ENCODE assay signal across 8 cellular contexts in the genomic region with DNA sequence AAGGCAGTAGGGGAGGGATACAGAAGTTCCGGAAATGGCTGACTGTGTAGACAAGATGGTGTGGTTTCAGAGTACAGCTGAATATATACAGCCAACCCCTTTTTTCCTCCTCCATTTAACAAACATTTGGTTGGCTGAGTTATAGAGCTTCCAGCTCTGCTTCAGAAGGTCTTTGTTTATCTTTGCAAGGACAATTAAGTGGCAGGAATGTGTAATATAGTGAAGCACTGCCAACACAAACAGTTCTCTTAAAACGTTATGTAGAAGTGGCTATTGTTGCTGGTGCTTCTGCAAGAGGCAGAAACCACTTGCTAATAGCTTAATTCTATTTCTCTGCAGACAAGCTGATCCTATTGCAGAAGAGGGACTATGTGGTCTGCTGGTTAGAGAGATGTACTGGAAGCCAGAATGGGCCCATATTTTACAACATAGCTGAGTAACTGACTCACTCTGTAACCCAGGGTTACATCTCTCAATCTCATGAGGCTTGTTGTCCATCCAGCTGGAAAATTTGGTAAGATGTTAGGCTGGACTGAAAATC.
DNase-seq lines count a peak whose midpoint lies in the region; TF ChIP-seq lines count a peak whose summit lies in the region.

No MANE protein-coding gene starts in this region.

- H3K4me3 ChIP-seq in rectal smooth muscle tissue (ENCODE audit: low read length) (no peak overlapping the region), OCI-LY7 (ENCODE audit: low read depth, low read length, poor library complexity, severe bottlenecking) (no peak overlapping the region)

- H3K36me3 ChIP-seq in rectal smooth muscle tissue (ENCODE audit: control insufficient read depth, insufficient read depth, low read length) (no peaks in the 10 kb centered on the region), OCI-LY7 (ENCODE audit: insufficient read depth, low read length) (no peaks in the 10 kb centered on the region)

- no peak overlapping the region for H3K9ac ChIP-seq in rectal smooth muscle tissue (ENCODE audit: low read length)

- no peaks in the 10 kb centered on the region for H3K79me2 ChIP-seq in OCI-LY7 (ENCODE audit: insufficient read depth, low read depth, low read length)

- in situ Hi-C loops in KBM-7 (cut with MboI; ENCODE audit: low pct_unique_long_range_greater_than_20kb, low sequenced_read_pairs) = no loop called here

- DNase-seq in GM04503 (ENCODE audit: low read depth) (peak; percentile 95), NCI-H748 (lab: John Stamatoyannopoulos, UW; ENCODE audit: unreplicated experiment) (peak; percentile 97), fibroblast of gingiva (ENCODE audit: low read depth) (peak; percentile 99), OCI-LY7 (ENCODE audit: low spot score) (no peak), KBM-7 (no peak)
- no peak for DNase-seq in activated CD4-positive, CD25-positive, alpha-beta regulatory T cell (lab: John Stamatoyannopoulos, UW)
- DNase-seq in activated CD4-positive, alpha-beta memory T cell treated with anti-CD3 and anti-CD28 coated beads for 36 hours = no peak

- no peaks in the 10 kb centered on the region for H3K27me3 ChIP-seq in rectal smooth muscle tissue (ENCODE audit: control insufficient read depth, insufficient read depth, low read length)

- H3K27ac Mint-ChIP-seq in activated CD4-positive, alpha-beta memory T cell treated with anti-CD3 and anti-CD28 coated beads for 36 hours = no peak overlapping the region

- H3K4me1 ChIP-seq in rectal smooth muscle tissue (ENCODE audit: control insufficient read depth, insufficient read depth, low read length) (peaks cover 12% of the 10 kb centered on the region), OCI-LY7 (ENCODE audit: insufficient read depth, low read length, poor library complexity, severe bottlenecking) (no peaks in the 10 kb centered on the region)

- peaks cover 16% of the 10 kb centered on the region for H3K27me3 Mint-ChIP-seq in activated CD4-positive, alpha-beta memory T cell treated with anti-CD3 and anti-CD28 coated beads for 36 hours

- CTCF ChIA-PET in OCI-LY7 (lab: Charles Lee; ENCODE audit: unreplicated experiment) = no interaction called here
- CTCF ChIA-PET in activated CD4-positive, alpha-beta memory T cell treated with anti-CD3 and anti-CD28 coated beads for 36 hours (lab: Charles Lee) = interaction anchor here (2.1 kb wide), 1 partner anchor 341 kb away, joined by 7 read pairs; no protein-coding TSS in a partner anchor

- peaks cover 5% of the 10 kb centered on the region for H3K9me3 Mint-ChIP-seq in activated CD4-positive, alpha-beta memory T cell treated with anti-CD3 and anti-CD28 coated beads for 36 hours

- BruUV-seq in OCI-LY7 (replicated peaks; lab: Mats Ljungman, UMichigan) = no TSS peak

- no peaks in the 10 kb centered on the region for H3K4me1 Mint-ChIP-seq in activated CD4-positive, alpha-beta memory T cell treated with anti-CD3 and anti-CD28 coated beads for 36 hours (ENCODE audit: low read depth)

- no peak overlapping the region for H2AFZ ChIP-seq in OCI-LY7 (ENCODE audit: low read length)

- intact Hi-C loops in OCI-LY7 (cut with micrococcal nuclease; ENCODE audit: unreplicated experiment) = no loop called here
- intact Hi-C loops in activated CD4-positive, alpha-beta memory T cell treated with anti-CD3 and anti-CD28 coated beads for 36 hours (cut with micrococcal nuclease) = no loop called here

- H3K9me2 ChIP-seq in OCI-LY7 (ENCODE audit: insufficient read depth, low read length) = no peaks in the 10 kb centered on the region

- POLR2A ChIA-PET in OCI-LY7 (lab: Charles Lee) = interaction anchor here (0.6 kb wide), 1 partner anchor 179 kb away, joined by 3 read pairs; no protein-coding TSS in a partner anchor
- POLR2A ChIA-PET in activated CD4-positive, alpha-beta memory T cell treated with anti-CD3 and anti-CD28 coated beads for 36 hours (lab: Charles Lee) = no interaction called here

- no peak overlapping the region for H3K4me2 ChIP-seq in OCI-LY7 (ENCODE audit: low read length)

- peak overlapping the region; percentile 4 for H3K27ac ChIP-seq in rectal smooth muscle tissue (ENCODE audit: low read depth, low read length)
- no peak overlapping the region for H3K27ac ChIP-seq in OCI-LY7 (ENCODE audit: low read depth, low read length, poor library complexity, severe bottlenecking)

- no peaks in the 10 kb centered on the region for H3K9me3 ChIP-seq in OCI-LY7 (ENCODE audit: low read length)

- no peak for TF ChIP-seq CTCF in OCI-LY7 (conservative IDR thresholded peaks at IDR 0.05; ENCODE audit: low read length)

- H3K36me3 Mint-ChIP-seq in activated CD4-positive, alpha-beta memory T cell treated with anti-CD3 and anti-CD28 coated beads for 36 hours = no peaks in the 10 kb centered on the region

- no peak overlapping the region for H3K4me3 Mint-ChIP-seq in activated CD4-positive, alpha-beta memory T cell treated with anti-CD3 and anti-CD28 coated beads for 36 hours

- H4K20me1 ChIP-seq in OCI-LY7 (ENCODE audit: insufficient read depth, low read length) = no peaks in the 10 kb centered on the region

Comparison
In these comparisons a context has a peak if more than half of its experiments do, and no peak if none do; other contexts are left out.
1. DNase-seq: peak in GM04503 (single experiment), NCI-H748 (single experiment) and fibroblast of gingiva (single experiment); none in activated CD4-positive, CD25-positive, alpha-beta regulatory T cell (0 of 4), OCI-LY7 (single experiment), activated CD4-positive, alpha-beta memory T cell treated with anti-CD3 and anti-CD28 coated beads for 36 hours (single experiment) and KBM-7 (single experiment).